8 cellular contexts compared by ENCODE assay signal in genomic region chr1:39272027-39272790, GRCh38.
DNase-seq lines count a peak whose midpoint lies in the region; ATAC-seq and TF ChIP-seq lines count a peak whose summit lies in the region.

No MANE protein-coding gene starts in this region.

- CTCF ChIA-PET in mammary epithelial cell (lab: Charles Lee; ENCODE audit: low non-redundant PET) = interaction anchor here (0.6 kb wide), 1 partner anchor 14 kb away, joined by 3 read pairs; no protein-coding TSS in a partner anchor

- peaks cover 84% of the 10 kb centered on the region for H3K79me2 ChIP-seq in mammary epithelial cell (ENCODE audit: insufficient read depth, low read length)
- peaks cover 75% of the 10 kb centered on the region for H3K79me2 ChIP-seq in SU-DHL-6 (ENCODE audit: insufficient read depth, low read length)

- H3K4me3 ChIP-seq in breast epithelium = peak overlapping the region in 1 of 3 donors; percentile 1
- no peak overlapping the region for H3K4me3 ChIP-seq in mammary epithelial cell (replicated peaks in 1 of 3; ENCODE audit: insufficient read depth in 1 of 3, low read depth in 2 of 3, low read length in 3 of 3)
- H3K4me3 ChIP-seq in SU-DHL-6 (ENCODE audit: insufficient read depth, low read length, poor library complexity, severe bottlenecking) = no peak overlapping the region
- no peak overlapping the region for H3K4me3 ChIP-seq in right atrium auricular region

- H3K4me2 ChIP-seq in mammary epithelial cell (ENCODE audit: insufficient read depth, low read depth, low read length) (no peak overlapping the region), SU-DHL-6 (ENCODE audit: low read depth, low read length, poor library complexity, severe bottlenecking) (no peak overlapping the region)

- peak; percentile 41 for ATAC-seq in HG03097 (IDR thresholded peaks at IDR 0.05; ENCODE audit: low FRiP score, unreplicated experiment)
- no peak for ATAC-seq in HG03565 (IDR thresholded peaks at IDR 0.05; ENCODE audit: unreplicated experiment)

- H3K27ac ChIP-seq in breast epithelium = peak overlapping the region; percentile 33 to 41
- no peak overlapping the region for H3K27ac ChIP-seq in mammary epithelial cell (ENCODE audit: insufficient read depth, low read depth, low read length)
- peak overlapping the region; percentile 7; the same call in 1 of the 2 replicates for H3K27ac ChIP-seq in SU-DHL-6 (ENCODE audit: low read depth, low read length)
- peak overlapping the region; percentile 36 to 52 for H3K27ac ChIP-seq in right atrium auricular region

- H3K4me1 ChIP-seq in breast epithelium (peaks cover 0 to 10% of the 10 kb centered on the region in 2 donors), mammary epithelial cell (ENCODE audit: insufficient read depth, low read length) (peaks cover 47% of the 10 kb centered on the region), right atrium auricular region (peaks cover 0 to 57% of the 10 kb centered on the region in 2 donors)

- H3K36me3 ChIP-seq in breast epithelium = no peaks in the 10 kb centered on the region
- no peaks in the 10 kb centered on the region for H3K36me3 ChIP-seq in mammary epithelial cell (ENCODE audit: insufficient read depth, low read length)
- H3K36me3 ChIP-seq in SU-DHL-6 (ENCODE audit: low read length) = no peaks in the 10 kb centered on the region
- H3K36me3 ChIP-seq in right atrium auricular region = no peaks in the 10 kb centered on the region

- no peak for TF ChIP-seq POLR2A in breast epithelium (IDR thresholded peaks at IDR 0.05)

- H4K20me1 ChIP-seq in mammary epithelial cell (ENCODE audit: insufficient read depth, low read length) (no peaks in the 10 kb centered on the region), SU-DHL-6 (ENCODE audit: low read depth, low read length) (peaks cover 21% of the 10 kb centered on the region; the same call in 1 of the 2 replicates)

- in situ Hi-C loops in mammary epithelial cell (cut with MboI; ENCODE audit: low sequenced_read_pairs in 2 of 2) = no loop called here

- intact Hi-C loops in breast epithelium (cut with DNase I; ENCODE audit: low total_unique reads) = loop anchor here (5.0 kb wide), 1 partner anchor 170 kb away; no protein-coding TSS in a partner anchor
- intact Hi-C loops in mammary epithelial cell (cut with micrococcal nuclease) = loop anchor here (10.0 kb wide), 1 partner anchor 433 kb away; no protein-coding TSS in a partner anchor

- dilution Hi-C loops in mammary epithelial cell (cut with HindIII; ENCODE audit: low sequenced_read_pairs) = no loop called here

- H3K9ac ChIP-seq in mammary epithelial cell (ENCODE audit: insufficient read depth, low read length) = no peak overlapping the region
- H3K9ac ChIP-seq in SU-DHL-6 (ENCODE audit: low read length) = no peak overlapping the region

- H3F3A ChIP-seq in SU-DHL-6 (ENCODE audit: insufficient read depth) = no peaks in the 10 kb centered on the region; the same call in 1 of the 2 replicates

- H3K9me3 ChIP-seq in breast epithelium (no peaks in the 10 kb centered on the region), mammary epithelial cell (replicated peaks; ENCODE audit: insufficient read depth, low read length) (no peaks in the 10 kb centered on the region), SU-DHL-6 (ENCODE audit: insufficient read depth, low read length) (no peaks in the 10 kb centered on the region), right atrium auricular region (no peaks in the 10 kb centered on the region)

- H3K27me3 ChIP-seq in breast epithelium (no peaks in the 10 kb centered on the region), mammary epithelial cell (ENCODE audit: insufficient read depth, low read length) (no peaks in the 10 kb centered on the region), SU-DHL-6 (ENCODE audit: low read length) (no peaks in the 10 kb centered on the region), right atrium auricular region (no peaks in the 10 kb centered on the region)

- DNase-seq in breast epithelium (ENCODE audit: low spot score in 2 of 2) = no peak
- DNase-seq in mammary epithelial cell = no peak
- no peak for DNase-seq in right atrium auricular region (ENCODE audit: low spot score)
- DNase-seq in superior temporal gyrus (ENCODE audit: extremely low spot score) = peak; percentile 86
- DNase-seq in stimulated activated naive CD4-positive, alpha-beta T cell treated with Interleukin-2 at 50 U/mL for 16 hours (lab: John Stamatoyannopoulos, UW) = no peak

- TF ChIP-seq CTCF in breast epithelium (IDR thresholded peaks at IDR 0.05) (no peak), mammary epithelial cell (conservative IDR thresholded peaks at IDR 0.05 in 1 of 2, IDR thresholded peaks at IDR 0.05 in 1 of 2; ENCODE audit: extremely low read depth in 1 of 2, insufficient read depth in 1 of 2, low read depth in 1 of 2, low read length in 2 of 2) (no peak), SU-DHL-6 (IDR thresholded peaks at IDR 0.05; ENCODE audit: insufficient read depth, low read length, poor library complexity, severe bottlenecking) (no peak), right atrium auricular region (IDR thresholded peaks at IDR 0.05) (no peak)

- 46% methylated on average over 3 of the region's 3 CpGs for WGBS in mammary epithelial cell (ENCODE audit: low coverage, missing lambda C conversion rate)

- no peaks in the 10 kb centered on the region for H3K9me2 ChIP-seq in SU-DHL-6 (replicated peaks; ENCODE audit: insufficient read depth, low read length)

- BruUV-seq in mammary epithelial cell (replicated peaks; lab: Mats Ljungman, UMichigan) = no TSS peak

- no peak overlapping the region for H2AFZ ChIP-seq in mammary epithelial cell (ENCODE audit: low read depth, low read length)
- H2AFZ ChIP-seq in SU-DHL-6 (ENCODE audit: low read depth, low read length, severe bottlenecking) = no peak overlapping the region
